Comparison of ENCODE assay signal across 30 cellular contexts in the genomic region with DNA sequence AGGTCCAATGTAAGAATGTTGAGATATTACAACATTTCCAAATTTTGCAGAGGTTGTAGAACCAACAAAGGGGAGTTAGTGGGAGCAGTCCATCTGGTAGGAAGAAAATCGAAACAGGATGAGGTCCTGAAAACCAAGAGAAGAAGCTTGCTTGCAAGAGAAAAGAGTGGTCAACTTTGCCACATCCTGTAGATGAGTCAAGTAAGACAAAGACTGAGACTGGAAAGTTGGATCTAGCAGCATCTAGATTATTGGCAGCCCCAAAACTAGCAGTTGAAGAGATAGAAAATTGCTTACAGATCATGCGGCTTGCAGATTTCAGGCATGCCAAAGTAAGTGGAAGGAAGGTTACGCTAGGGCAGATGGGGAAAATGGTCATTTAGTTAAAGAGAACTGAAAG.
"Had no signal": no experiment of that assay in that cellular context is flagged by ENCODE, and none has a peak within 500 bp of the region (broad histone marks: within the 10 kb centered on the region; RNA-seq: fewer than 3 reads in every experiment).

No MANE protein-coding gene starts in this region.

- H3K9me3 ChIP-seq: ascending aorta, breast epithelium, colonic mucosa, esophagus squamous epithelium, gastrocnemius medialis, heart left ventricle had no signal

- H3K4me3 ChIP-seq: ascending aorta, breast epithelium, cardiac muscle cell, colonic mucosa, esophagus squamous epithelium, gastrocnemius medialis, heart left ventricle had no signal

- H3K27me3 ChIP-seq: ascending aorta, breast epithelium, cardiac muscle cell, colonic mucosa, esophagus squamous epithelium, gastrocnemius medialis, heart left ventricle had no signal

- DNase-seq: activated CD4-positive, alpha-beta memory T cell treated with anti-CD3 and anti-CD28 coated beads for 36 hours; activated CD4-positive, alpha-beta T cell treated with anti-CD3 and anti-CD28 coated beads for 36 hours; activated CD4-positive, alpha-beta T cell treated with anti-CD3 and anti-CD28 coated beads, Interleukin-2, amount 10 ng/mL, durations not matched to agents 24 days and 14 days; activated CD4-positive, CD25-positive, alpha-beta regulatory T cell; activated CD4-positive, CD25-positive, alpha-beta regulatory T cell treated with anti-CD3 and anti-CD28 coated beads, Interleukin-2, amount 50 U/mL, for 72 hours; activated CD8-positive, alpha-beta memory T cell treated with anti-CD3 and anti-CD28 coated beads, Interleukin-2, amount 10 ng/mL, durations not matched to agents 7 days and 5 days; activated CD8-positive, alpha-beta memory T cell treated with anti-CD3 and anti-CD28 coated beads, Interleukin-2, amount 50 U/mL, for 4 hours; activated CD8-positive, alpha-beta T cell treated with anti-CD3 and anti-CD28 coated beads, Interleukin-2, amount 10 ng/mL, durations not matched to agents 7 days and 5 days; activated gamma-delta T cell; activated naive CD4-positive, alpha-beta T cell; activated naive CD4-positive, alpha-beta T cell treated with anti-CD3 and anti-CD28 coated beads, Interleukin-2, amount 10 ng/mL, durations not matched to agents 7 days and 5 days; activated naive CD8-positive, alpha-beta T cell treated with anti-CD3 and anti-CD28 coated beads, Interleukin-2, amount 10 ng/mL, durations not matched to agents 7 days and 5 days; activated T-cell treated with anti-CD3 and anti-CD28 coated beads, Interleukin-2, amount 50 U/mL, for 1 hour; activated T-cell treated with anti-CD3 and anti-CD28 coated beads, Interleukin-2, amount 50 U/mL, for 48 hours; central memory CD4-positive, alpha-beta T cell; cerebellar nuclear complex; colonic mucosa; effector CD8-positive, alpha-beta T cell; esophagus squamous epithelium; foreskin fibroblast; gastrocnemius medialis; glutamatergic neuron; heart left ventricle had no signal

- ATAC-seq: activated CD4-positive, alpha-beta T cell treated with anti-CD3 and anti-CD28 coated beads for 36 hours; activated CD8-positive, alpha-beta memory T cell treated with anti-CD3 and anti-CD28 coated beads, Interleukin-2, amount 10 ng/mL, durations not matched to agents 7 days and 5 days; activated CD8-positive, alpha-beta T cell treated with anti-CD3 and anti-CD28 coated beads, Interleukin-2, amount 10 ng/mL, durations not matched to agents 7 days and 5 days; activated naive CD4-positive, alpha-beta T cell treated with anti-CD3 and anti-CD28 coated beads, Interleukin-2, amount 50 U/mL, for 72 hours; gastrocnemius medialis; heart left ventricle had no signal

- H3K36me3 ChIP-seq: ascending aorta, breast epithelium, cardiac muscle cell, colonic mucosa, esophagus squamous epithelium, gastrocnemius medialis, heart left ventricle had no signal

- H3K27ac ChIP-seq: ascending aorta, breast epithelium, cardiac muscle cell, colonic mucosa, epithelial cell of prostate, esophagus squamous epithelium, gastrocnemius medialis, heart left ventricle had no signal

- FAIRE-seq: endometrium, endothelial cell of umbilical vein had no signal

- H3K4me1 ChIP-seq: ascending aorta, breast epithelium, colonic mucosa, esophagus squamous epithelium, gastrocnemius medialis, heart left ventricle had no signal
